In genomic region chr4:130714006-130714405, GRCh38 we compare ENCODE assay signal across 27 cellular contexts.
"Had no signal": no experiment of that assay in that cellular context is flagged by ENCODE, and none has a peak within 500 bp of the region (broad histone marks: within the 10 kb centered on the region; RNA-seq: fewer than 3 reads in every experiment).

No MANE protein-coding gene starts in this region.

- H3K9me3 ChIP-seq: colonic mucosa, esophagus muscularis mucosa, esophagus squamous epithelium, gastrocnemius medialis, gastroesophageal sphincter, heart left ventricle, heart right ventricle had no signal

- H3K27me3 ChIP-seq: colonic mucosa, dorsolateral prefrontal cortex, esophagus muscularis mucosa, esophagus squamous epithelium, foreskin keratinocyte, gastrocnemius medialis, gastroesophageal sphincter, heart left ventricle, heart right ventricle had no signal

- H3K9me3 Mint-ChIP-seq: dendritic cell treated with granulocyte-macrophage colony-stimulating factor and Interleukin-4, amounts not matched to agents 40 ng/mL and 50 ng/mL, for 4 days had no signal

- H3K27ac ChIP-seq: colonic mucosa, coronary artery, dorsolateral prefrontal cortex, esophagus muscularis mucosa, esophagus squamous epithelium, gastrocnemius medialis, gastroesophageal sphincter, heart left ventricle, heart right ventricle had no signal

- H3K27ac Mint-ChIP-seq: dendritic cell treated with granulocyte-macrophage colony-stimulating factor and Interleukin-4, amounts not matched to agents 40 ng/mL and 50 ng/mL, for 4 days; effector memory CD8-positive, alpha-beta T cell; endodermal cell had no signal

- ATAC-seq: effector memory CD8-positive, alpha-beta T cell; esophagus mucosa; foreskin keratinocyte; gastrocnemius medialis; gastroesophageal sphincter; heart left ventricle; heart right ventricle had no signal

- H3K4me1 ChIP-seq: colonic mucosa, esophagus muscularis mucosa, esophagus squamous epithelium, gastrocnemius medialis, gastroesophageal sphincter, heart left ventricle, heart right ventricle had no signal

- H3K4me3 ChIP-seq: colonic mucosa, coronary artery, dorsolateral prefrontal cortex, esophagus muscularis mucosa, esophagus squamous epithelium, gastrocnemius medialis, gastroesophageal sphincter, heart left ventricle, heart right ventricle had no signal

- H3K27me3 Mint-ChIP-seq: dendritic cell treated with granulocyte-macrophage colony-stimulating factor and Interleukin-4, amounts not matched to agents 40 ng/mL and 50 ng/mL, for 4 days; effector memory CD8-positive, alpha-beta T cell had no signal

- H3K4me3 Mint-ChIP-seq: dendritic cell treated with granulocyte-macrophage colony-stimulating factor and Interleukin-4, amounts not matched to agents 40 ng/mL and 50 ng/mL, for 4 days; effector memory CD8-positive, alpha-beta T cell; endodermal cell had no signal

- H3K4me1 Mint-ChIP-seq: endodermal cell had no signal

- FAIRE-seq: endometrium, endothelial cell of umbilical vein, frontal cortex had no signal

- H3K36me3 ChIP-seq: colonic mucosa, esophagus muscularis mucosa, esophagus squamous epithelium, gastrocnemius medialis, gastroesophageal sphincter, heart left ventricle, heart right ventricle had no signal

- DNase-seq: colonic mucosa; cortex of kidney; dermis blood vessel endothelial cell; dorsolateral prefrontal cortex; effector CD4-positive, alpha-beta T cell; effector CD8-positive, alpha-beta T cell; effector memory CD4-positive, alpha-beta T cell; effector memory CD8-positive, alpha-beta T cell; endodermal cell; erythroblast; esophagus squamous epithelium; foreskin fibroblast; foreskin keratinocyte; foreskin melanocyte; gastrocnemius medialis; glutamatergic neuron; head of caudate nucleus; heart left ventricle; heart right ventricle had no signal
